Comparison of ENCODE assay signal across 21 cellular contexts in the genomic region with DNA sequence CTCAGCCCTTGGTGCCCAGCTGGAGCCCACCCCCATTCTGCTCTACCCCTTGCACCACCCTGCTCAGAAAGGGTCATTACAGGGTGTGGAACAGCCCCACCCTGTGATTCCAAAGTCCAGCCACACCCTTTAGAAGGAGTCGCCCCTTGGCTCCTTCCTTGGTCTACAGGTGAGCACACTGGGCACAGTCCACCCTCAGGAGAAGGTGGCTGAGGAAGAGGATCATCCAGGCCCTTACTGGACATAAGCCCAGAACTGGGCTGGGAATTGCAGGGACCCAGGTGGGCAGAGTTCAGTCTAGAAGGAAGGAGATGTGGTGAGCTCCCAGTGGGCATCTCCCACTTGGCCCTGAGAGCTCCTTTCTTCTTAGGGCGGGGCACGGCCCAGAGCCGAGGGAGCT.
"Had no signal": no experiment of that assay in that cellular context is flagged by ENCODE, and none has a peak within 500 bp of the region (broad histone marks: within the 10 kb centered on the region; RNA-seq: fewer than 3 reads in every experiment).

No MANE protein-coding gene starts in this region.

- H3K27me3 ChIP-seq: foreskin keratinocyte, neural progenitor cell, thyroid gland had no signal

- ATAC-seq: activated CD4-positive, CD25-positive, alpha-beta regulatory T cell treated with anti-CD3 and anti-CD28 coated beads, Interleukin-2, amount 50 U/mL, for 24 hours; foreskin keratinocyte; naive thymus-derived CD4-positive, alpha-beta T cell; T-helper 17 cell had no signal

- H2AFZ ChIP-seq: neural progenitor cell had no signal

- H3K4me1 Mint-ChIP-seq: neural progenitor cell had no signal

- H3K9me3 ChIP-seq: left ventricle myocardium inferior, thyroid gland had no signal

- H3K4me3 ChIP-seq: left ventricle myocardium inferior, neural progenitor cell, SK-N-MC, thyroid gland had no signal

- H3K4me1 ChIP-seq: neural progenitor cell, thyroid gland had no signal

- H3K27ac ChIP-seq: foreskin keratinocyte, left ventricle myocardium inferior, neural progenitor cell, SK-N-MC, thyroid gland had no signal

- H3K36me3 ChIP-seq: neural progenitor cell, thyroid gland had no signal

- H3K4me2 ChIP-seq: neural progenitor cell had no signal

- DNase-seq: activated CD4-positive, alpha-beta memory T cell treated with anti-CD3 and anti-CD28 coated beads, Interleukin-2, amount 10 ng/mL, durations not matched to agents 7 days and 5 days; activated CD4-positive, alpha-beta T cell treated with anti-CD3 and anti-CD28 coated beads, Interleukin-2, amount 10 ng/mL, durations not matched to agents 24 days and 14 days; activated effector memory CD4-positive, alpha-beta T cell treated with anti-CD3 and anti-CD28 coated beads, Interleukin-2, amount 50 U/mL, for 16 hours; activated naive CD4-positive, alpha-beta T cell treated with anti-CD3 and anti-CD28 coated beads, Interleukin-2, amount 10 ng/mL, durations not matched to agents 7 days and 5 days; amygdala; cerebellar nuclear complex; cortex of kidney; effector memory CD4-positive, alpha-beta T cell; foreskin keratinocyte; kidney; left ventricle myocardium inferior; naive thymus-derived CD4-positive, alpha-beta T cell; posterior cingulate gyrus; stimulated activated CD4-positive, alpha-beta T cell treated with anti-CD3 and anti-CD28 coated beads, Interleukin-4, amount 100 ng/mL, for 24 hours; stimulated activated naive CD4-positive, alpha-beta T cell treated with Interleukin-2 at 50 U/mL for 16 hours; SW 1271; T-helper 17 cell; thyroid gland had no signal

- H3K27me3 Mint-ChIP-seq: activated CD4-positive, alpha-beta memory T cell treated with anti-CD3 and anti-CD28 coated beads, Interleukin-2, amount 10 ng/mL, durations not matched to agents 7 days and 5 days; activated CD4-positive, alpha-beta T cell treated with anti-CD3 and anti-CD28 coated beads, Interleukin-2, amount 10 ng/mL, durations not matched to agents 24 days and 14 days; activated naive CD4-positive, alpha-beta T cell treated with anti-CD3 and anti-CD28 coated beads, Interleukin-2, amount 10 ng/mL, durations not matched to agents 7 days and 5 days; naive thymus-derived CD4-positive, alpha-beta T cell; T-helper 17 cell had no signal

- H3K36me3 Mint-ChIP-seq: neural progenitor cell had no signal

- H3K9me3 Mint-ChIP-seq: activated CD4-positive, alpha-beta memory T cell treated with anti-CD3 and anti-CD28 coated beads, Interleukin-2, amount 10 ng/mL, durations not matched to agents 7 days and 5 days; activated CD4-positive, alpha-beta T cell treated with anti-CD3 and anti-CD28 coated beads, Interleukin-2, amount 10 ng/mL, durations not matched to agents 24 days and 14 days; activated naive CD4-positive, alpha-beta T cell treated with anti-CD3 and anti-CD28 coated beads, Interleukin-2, amount 10 ng/mL, durations not matched to agents 7 days and 5 days; neural progenitor cell had no signal

- H3K9ac ChIP-seq: neural progenitor cell had no signal

- H3K4me3 Mint-ChIP-seq: activated CD4-positive, alpha-beta memory T cell treated with anti-CD3 and anti-CD28 coated beads, Interleukin-2, amount 10 ng/mL, durations not matched to agents 7 days and 5 days; activated CD4-positive, alpha-beta T cell treated with anti-CD3 and anti-CD28 coated beads, Interleukin-2, amount 10 ng/mL, durations not matched to agents 24 days and 14 days; activated naive CD4-positive, alpha-beta T cell treated with anti-CD3 and anti-CD28 coated beads, Interleukin-2, amount 10 ng/mL, durations not matched to agents 7 days and 5 days; naive thymus-derived CD4-positive, alpha-beta T cell; neural progenitor cell; T-helper 17 cell had no signal

- H3K27ac Mint-ChIP-seq: activated CD4-positive, alpha-beta memory T cell treated with anti-CD3 and anti-CD28 coated beads, Interleukin-2, amount 10 ng/mL, durations not matched to agents 7 days and 5 days; activated CD4-positive, alpha-beta T cell treated with anti-CD3 and anti-CD28 coated beads, Interleukin-2, amount 10 ng/mL, durations not matched to agents 24 days and 14 days; activated naive CD4-positive, alpha-beta T cell treated with anti-CD3 and anti-CD28 coated beads, Interleukin-2, amount 10 ng/mL, durations not matched to agents 7 days and 5 days; naive thymus-derived CD4-positive, alpha-beta T cell; neural progenitor cell; T-helper 17 cell had no signal
